39 cellular contexts compared by ENCODE assay signal in genomic region chr10:123683865-123684264, GRCh38. TPM values are rescaled to one million over a fixed set of nuclear protein-coding genes. Genes with fewer than 3 reads are reported as not detected.
"Had no signal": no experiment of that assay in that cellular context is flagged by ENCODE, and none has a peak within 500 bp of the region (broad histone marks: within the 10 kb centered on the region; RNA-seq: fewer than 3 reads in every experiment).

No MANE protein-coding gene starts in this region.

- H3K4me3 ChIP-seq: MG63 had no signal

- H3K9me3 ChIP-seq: MG63 had no signal

- H3K9ac ChIP-seq: KMS-11 had no signal

- H3K36me3 ChIP-seq: MG63 had no signal

- DNase-seq: Karpas-422, Kasumi-1, KG1, MG63, MM.1S, MV-4-11, NCI-H1048, NCI-H1092, NCI-H1092 treated with DMSO at 0.1 percent for 48 hours, NCI-H1105, NCI-H1105 treated with DMSO at 0.1 percent for 48 hours, NCI-H1417, NCI-H1417 treated with DMSO at 0.1 percent for 48 hours, NCI-H1436, NCI-H1436 treated with DMSO at 0.1 percent for 48 hours, NCI-H146, NCI-H1694, NCI-H1694 treated with DMSO at 0.1 percent for 48 hours, NCI-H187, NCI-H187 treated with DMSO at 0.1 percent for 48 hours, NCI-H1930, NCI-H2029, NCI-H2029 treated with DMSO at 0.1 percent for 48 hours, NCI-H2081, NCI-H2081 treated with DMSO at 0.1 percent for 48 hours, NCI-H2107, NCI-H2171, NCI-H2171 treated with DMSO at 0.1 percent for 48 hours, NCI-H2227 treated with DMSO at 0.1 percent for 48 hours, NCI-H226, NCI-H345, NCI-H446, NCI-H446 treated with DMSO at 0.1 percent for 48 hours, NCI-H510A had no signal

- H3K27ac ChIP-seq: KMS-11 had no signal

- H3K4me2 ChIP-seq: KMS-11 had no signal

- H3K27me3 ChIP-seq: MG63 had no signal

RNA-seq across cellular contexts. Expression of gene GPR26, which starts 17.7 kb away (rescaled TPM):
- total RNA-seq: LHCN-M2, M059J, MCF 10A, NCI-H460 had no signal
